In genomic region chr1:98749152-98749756, GRCh38 we compare ENCODE assay signal across 10 cellular contexts.
DNase-seq lines count a peak whose midpoint lies in the region; ATAC-seq and TF ChIP-seq lines count a peak whose summit lies in the region.
"Had no signal": no experiment of that assay in that cellular context is flagged by ENCODE, and none has a peak within 500 bp of the region (broad histone marks: within the 10 kb centered on the region; RNA-seq: fewer than 3 reads in every experiment).

No MANE protein-coding gene starts in this region.

- TF ChIP-seq EP300 in tibial nerve (IDR thresholded peaks at IDR 0.05), result no peak

- H3K27me3 Mint-ChIP-seq in endodermal cell (ENCODE audit: insufficient read depth), result no peaks in the 10 kb centered on the region

- no peaks in the 10 kb centered on the region for H3K36me3 Mint-ChIP-seq in endodermal cell (ENCODE audit: low read depth)
- no peaks in the 10 kb centered on the region for H3K36me3 Mint-ChIP-seq in activated naive CD4-positive, alpha-beta T cell treated with anti-CD3 and anti-CD28 coated beads, Interleukin-2, amount 50 U/mL, for 72 hours
- H3K36me3 Mint-ChIP-seq: naive B cell had no signal

- H3K9ac ChIP-seq in endodermal cell (ENCODE audit: extremely low read depth, low read length, poor library complexity, severe bottlenecking), result no peak overlapping the region

- TF ChIP-seq POLR2A in tibial nerve (IDR thresholded peaks at IDR 0.05), result no peak

- peak; percentile 49 for TF ChIP-seq CTCF in left ventricle myocardium inferior (IDR thresholded peaks at IDR 0.05; ENCODE audit: borderline replicate concordance)
- TF ChIP-seq CTCF in endodermal cell (conservative IDR thresholded peaks at IDR 0.05), result peak; percentile 70
- peak in 3 of 5 experiments; percentile 12 to 36 (median 27) for TF ChIP-seq CTCF in tibial nerve (IDR thresholded peaks at IDR 0.05)

- peaks cover 7% of the 10 kb centered on the region for H3K4me1 Mint-ChIP-seq in endodermal cell
- H3K4me1 Mint-ChIP-seq: naive B cell had no signal

- H3K27ac Mint-ChIP-seq in endodermal cell, result no peak overlapping the region
- H3K27ac Mint-ChIP-seq in activated naive CD4-positive, alpha-beta T cell treated with anti-CD3 and anti-CD28 coated beads, Interleukin-2, amount 50 U/mL, for 72 hours, result no peak overlapping the region
- H3K27ac Mint-ChIP-seq: naive B cell had no signal

- no peaks in the 10 kb centered on the region for H3K9me3 Mint-ChIP-seq in endodermal cell
- no peaks in the 10 kb centered on the region for H3K9me3 Mint-ChIP-seq in activated naive CD4-positive, alpha-beta T cell treated with anti-CD3 and anti-CD28 coated beads, Interleukin-2, amount 50 U/mL, for 72 hours
- H3K9me3 Mint-ChIP-seq: naive B cell had no signal

- H3K9me3 ChIP-seq in left ventricle myocardium inferior (replicated peaks), result no peaks in the 10 kb centered on the region
- H3K9me3 ChIP-seq in right cardiac atrium (ENCODE audit: control insufficient read depth, low read length), result no peaks in the 10 kb centered on the region
- no peaks in the 10 kb centered on the region for H3K9me3 ChIP-seq in endodermal cell (ENCODE audit: control insufficient read depth, low read length)
- H3K9me3 ChIP-seq in tibial nerve, result no peaks in the 10 kb centered on the region

- no peak overlapping the region for H3K4me3 Mint-ChIP-seq in endodermal cell
- H3K4me3 Mint-ChIP-seq: naive B cell had no signal

- no peak overlapping the region for H3K4me3 ChIP-seq in left ventricle myocardium inferior
- H3K4me3 ChIP-seq in right cardiac atrium (ENCODE audit: low read length), result no peak overlapping the region
- no peak overlapping the region for H3K4me3 ChIP-seq in endodermal cell (ENCODE audit: low read length)
- H3K4me3 ChIP-seq in tibial nerve, result no peak overlapping the region

- 52% methylated on average over 2 of the region's 2 CpGs for WGBS in right cardiac atrium
- 71% methylated on average over 1 of the region's 2 CpGs; no CpG with 5 or more reads in 1 of the 2 experiments for WGBS in endodermal cell (ENCODE audit: insufficient coverage in 1 of 2, insufficient read length in 1 of 2), 2 experiments
- 47 to 52% methylated on average over 2 of the region's 2 CpGs for WGBS in tibial nerve, 2 donors

- ATAC-seq in right cardiac atrium (no peak), GM21529 (IDR thresholded peaks at IDR 0.05; ENCODE audit: unreplicated experiment) (no peak), HG02642 (IDR thresholded peaks at IDR 0.05; ENCODE audit: poor library complexity, unreplicated experiment) (no peak)
- ATAC-seq in activated naive CD4-positive, alpha-beta T cell treated with anti-CD3 and anti-CD28 coated beads, Interleukin-2, amount 50 U/mL, for 72 hours, result no peak

- no peak overlapping the region for H3K27ac ChIP-seq in left ventricle myocardium inferior (replicated peaks)
- H3K27ac ChIP-seq in right cardiac atrium (ENCODE audit: low read length), result no peak overlapping the region
- H3K27ac ChIP-seq in endodermal cell (ENCODE audit: low read depth, low read length), result no peak overlapping the region
- H3K27ac ChIP-seq in tibial nerve, result no peak overlapping the region

- intact Hi-C loops in left ventricle myocardium inferior (cut with micrococcal nuclease), result loop anchor here (2.0 kb wide), 1 partner anchor 40 kb away; no protein-coding TSS in a partner anchor
- intact Hi-C loops in right cardiac atrium (cut with DNase I), result no loop called here

- H3K36me3 ChIP-seq in left ventricle myocardium inferior (no peaks in the 10 kb centered on the region), endodermal cell (ENCODE audit: control insufficient read depth, insufficient read depth, low read length) (no peaks in the 10 kb centered on the region), tibial nerve (no peaks in the 10 kb centered on the region)

- H3K4me1 ChIP-seq in left ventricle myocardium inferior (no peaks in the 10 kb centered on the region), right cardiac atrium (ENCODE audit: control insufficient read depth, insufficient read depth, low read length) (no peaks in the 10 kb centered on the region), endodermal cell (ENCODE audit: control insufficient read depth, insufficient read depth, low read length) (no peaks in the 10 kb centered on the region), tibial nerve (no peaks in the 10 kb centered on the region)

- DNase-seq in left ventricle myocardium inferior (no peak), right cardiac atrium (no peak), NCI-H1105 (lab: John Stamatoyannopoulos, UW) (peak; percentile 37), endodermal cell (no peak), tibial nerve (ENCODE audit: low spot score in 2 of 2) (no peak)
- no peak for DNase-seq in activated naive CD4-positive, alpha-beta T cell treated with anti-CD3 and anti-CD28 coated beads, Interleukin-2, amount 50 U/mL, for 72 hours (ENCODE audit: low spot score in 2 of 2)
- DNase-seq: activated CD4-positive, alpha-beta T cell treated with anti-CD3 and anti-CD28 coated beads for 4 hours; naive B cell had no signal

- H3K27me3 ChIP-seq in left ventricle myocardium inferior (ENCODE audit: low read depth) (no peaks in the 10 kb centered on the region), right cardiac atrium (ENCODE audit: control insufficient read depth, insufficient read depth) (no peaks in the 10 kb centered on the region), endodermal cell (ENCODE audit: control insufficient read depth, insufficient read depth, low read length, poor library complexity, severe bottlenecking) (no peaks in the 10 kb centered on the region), tibial nerve (no peaks in the 10 kb centered on the region)
